In the genomic region with DNA sequence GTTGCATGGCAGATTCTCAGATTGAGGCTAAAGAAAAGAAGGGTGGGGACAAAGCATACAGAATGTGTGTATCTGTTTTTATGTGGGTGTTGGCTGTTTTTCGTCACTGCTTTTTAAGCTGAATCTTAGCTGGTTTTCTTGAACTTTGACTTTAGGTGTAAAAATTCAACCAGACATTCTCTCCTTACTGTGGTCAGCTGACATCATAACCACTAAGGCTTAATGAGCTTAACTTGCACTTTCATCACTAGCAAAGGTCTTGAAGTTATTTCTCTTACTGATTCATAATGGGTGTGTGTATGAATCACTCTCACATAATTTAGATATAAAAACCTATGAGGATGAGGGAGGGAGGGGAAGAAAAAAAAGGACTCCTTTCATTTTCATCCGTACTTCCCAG, we compare ENCODE assay signal across 9 cellular contexts. TPM values are rescaled to one million over a fixed set of nuclear protein-coding genes. Genes with fewer than 3 reads are reported as not detected.
DNase-seq lines count a peak whose midpoint lies in the region; ATAC-seq and TF ChIP-seq lines count a peak whose summit lies in the region.
"Had no signal": no experiment of that assay in that cellular context is flagged by ENCODE, and none has a peak within 500 bp of the region (broad histone marks: within the 10 kb centered on the region; RNA-seq: fewer than 3 reads in every experiment).

No MANE protein-coding gene starts in this region.

- TF ChIP-seq CTCF in VCaP (conservative IDR thresholded peaks at IDR 0.05) = no peak
- TF ChIP-seq CTCF in fibroblast of villous mesenchyme (IDR thresholded peaks at IDR 0.05; ENCODE audit: insufficient read depth, low read depth, low read length) = no peak

- H3K27me3 Mint-ChIP-seq in activated CD4-positive, alpha-beta T cell treated with anti-CD3 and anti-CD28 coated beads for 36 hours = no peaks in the 10 kb centered on the region
- H3K27me3 Mint-ChIP-seq in stimulated activated memory B cell treated with anti-CD40 and anti-IgM and Interleukin-4, amounts not matched to agents 10 μg/mL and 1 μg/mL and 100 μg/mL, for 72 hours = no peaks in the 10 kb centered on the region

- peak overlapping the region; percentile 92 for H3K27ac Mint-ChIP-seq in activated CD4-positive, alpha-beta T cell treated with anti-CD3 and anti-CD28 coated beads for 36 hours
- no peak overlapping the region for H3K27ac Mint-ChIP-seq in stimulated activated memory B cell treated with anti-CD40 and anti-IgM and Interleukin-4, amounts not matched to agents 10 μg/mL and 1 μg/mL and 100 μg/mL, for 72 hours

- peaks cover 51% of the 10 kb centered on the region for H3K4me1 Mint-ChIP-seq in activated CD4-positive, alpha-beta T cell treated with anti-CD3 and anti-CD28 coated beads for 36 hours
- H3K4me1 Mint-ChIP-seq in stimulated activated memory B cell treated with anti-CD40 and anti-IgM and Interleukin-4, amounts not matched to agents 10 μg/mL and 1 μg/mL and 100 μg/mL, for 72 hours = peaks cover 15% of the 10 kb centered on the region

- no peaks in the 10 kb centered on the region for H3K9me3 Mint-ChIP-seq in activated CD4-positive, alpha-beta T cell treated with anti-CD3 and anti-CD28 coated beads for 36 hours (ENCODE audit: low read depth)
- no peaks in the 10 kb centered on the region for H3K9me3 Mint-ChIP-seq in stimulated activated memory B cell treated with anti-CD40 and anti-IgM and Interleukin-4, amounts not matched to agents 10 μg/mL and 1 μg/mL and 100 μg/mL, for 72 hours

- POLR2A ChIA-PET in activated CD4-positive, alpha-beta T cell treated with anti-CD3 and anti-CD28 coated beads for 36 hours (lab: Charles Lee) = interaction anchor here (0.6 to 1.4 kb wide), 13 partner anchors 14 to 1405 kb away, joined by 3 to 8 read pairs (median 4); a partner anchor contains a TSS

- peak overlapping the region; percentile 4 for H3K4me3 ChIP-seq in fibroblast of villous mesenchyme (ENCODE audit: low read depth, low read length)
- H3K4me3 ChIP-seq: BLaER1 had no signal

- intact Hi-C loops in activated CD4-positive, alpha-beta T cell treated with anti-CD3 and anti-CD28 coated beads for 36 hours (cut with DNase I, micrococcal nuclease) = loop anchor here (1.0 to 10.0 kb wide), 4 partner anchors 64 to 269 kb away; a partner anchor contains a TSS

- CTCF ChIA-PET in activated CD4-positive, alpha-beta T cell treated with anti-CD3 and anti-CD28 coated beads for 36 hours (lab: Charles Lee) = interaction anchor here (0.5 to 2.3 kb wide), 21 partner anchors 9 to 1287 kb away, joined by 3 to 9 read pairs (median 3); a partner anchor contains a TSS

- peak overlapping the region; percentile 46 for H3K4me3 Mint-ChIP-seq in activated CD4-positive, alpha-beta T cell treated with anti-CD3 and anti-CD28 coated beads for 36 hours
- H3K4me3 Mint-ChIP-seq in stimulated activated memory B cell treated with anti-CD40 and anti-IgM and Interleukin-4, amounts not matched to agents 10 μg/mL and 1 μg/mL and 100 μg/mL, for 72 hours = no peak overlapping the region

- peak; percentile 56 for ATAC-seq in activated CD4-positive, alpha-beta T cell treated with anti-CD3 and anti-CD28 coated beads for 36 hours
- peak; percentile 60 for ATAC-seq in stimulated activated naive CD8-positive, alpha-beta T cell treated with anti-CD3 and anti-CD28 coated beads, Interleukin-15, Interleukin-2, amounts not matched to agents 100 U/mL and 50 U/mL, for 24 hours
- ATAC-seq in HG02623 (IDR thresholded peaks at IDR 0.05; ENCODE audit: unreplicated experiment) = no peak
- ATAC-seq in stimulated activated memory B cell treated with anti-CD40 and anti-IgM and Interleukin-4, amounts not matched to agents 10 μg/mL and 1 μg/mL and 100 μg/mL, for 72 hours = no peak

- peaks cover 26% of the 10 kb centered on the region for H3K36me3 Mint-ChIP-seq in activated CD4-positive, alpha-beta T cell treated with anti-CD3 and anti-CD28 coated beads for 36 hours (ENCODE audit: low read depth)
- H3K36me3 Mint-ChIP-seq in stimulated activated memory B cell treated with anti-CD40 and anti-IgM and Interleukin-4, amounts not matched to agents 10 μg/mL and 1 μg/mL and 100 μg/mL, for 72 hours = peaks cover 31% of the 10 kb centered on the region

- DNase-seq in activated CD4-positive, alpha-beta T cell treated with anti-CD3 and anti-CD28 coated beads for 36 hours = no peak
- DNase-seq in activated CD4-positive, alpha-beta T cell treated with anti-CD3 and anti-CD28 coated beads for 48 hours = no peak
- DNase-seq in fibroblast of villous mesenchyme (ENCODE audit: low read depth) (peak; percentile 98), NCI-H1417 treated with DMSO at 0.1 percent for 48 hours (lab: John Stamatoyannopoulos, UW) (no peak)
- DNase-seq in stimulated activated naive CD8-positive, alpha-beta T cell treated with anti-CD3 and anti-CD28 coated beads, Interleukin-15, Interleukin-2, amounts not matched to agents 100 U/mL and 50 U/mL, for 24 hours = no peak

- peak overlapping the region; percentile 93 for H3K27ac ChIP-seq in VCaP
- H3K27ac ChIP-seq: BLaER1 had no signal

RNA-seq across cellular contexts. Expression of a gene that starts 4.0 kb away (rescaled TPM):
- total RNA-seq in activated CD4-positive, alpha-beta T cell treated with anti-CD3 and anti-CD28 coated beads for 36 hours = 100 to 1,000 TPM; 105 to 171 TPM
- 19.0 and 28.5 TPM in 2 replicates for total RNA-seq in fibroblast of villous mesenchyme

RNA-seq across cellular contexts. Expression of a gene that starts 25.3 kb away (rescaled TPM):
- 10 to 100 TPM; 29.8 to 40.2 TPM for total RNA-seq in activated CD4-positive, alpha-beta T cell treated with anti-CD3 and anti-CD28 coated beads for 36 hours
- 20.3 and 23.5 TPM in 2 replicates for total RNA-seq in fibroblast of villous mesenchyme

Comparison
In these comparisons a context has a peak if more than half of its experiments do, and no peak if none do; other contexts are left out.
1. ATAC-seq: peak in activated CD4-positive, alpha-beta T cell treated with anti-CD3 and anti-CD28 coated beads for 36 hours (single experiment) and stimulated activated naive CD8-positive, alpha-beta T cell treated with anti-CD3 and anti-CD28 coated beads, Interleukin-15, Interleukin-2, amounts not matched to agents 100 U/mL and 50 U/mL, for 24 hours (single experiment); none in HG02623 (single experiment) and stimulated activated memory B cell treated with anti-CD40 and anti-IgM and Interleukin-4, amounts not matched to agents 10 μg/mL and 1 μg/mL and 100 μg/mL, for 72 hours (single experiment).